In the genomic region with DNA sequence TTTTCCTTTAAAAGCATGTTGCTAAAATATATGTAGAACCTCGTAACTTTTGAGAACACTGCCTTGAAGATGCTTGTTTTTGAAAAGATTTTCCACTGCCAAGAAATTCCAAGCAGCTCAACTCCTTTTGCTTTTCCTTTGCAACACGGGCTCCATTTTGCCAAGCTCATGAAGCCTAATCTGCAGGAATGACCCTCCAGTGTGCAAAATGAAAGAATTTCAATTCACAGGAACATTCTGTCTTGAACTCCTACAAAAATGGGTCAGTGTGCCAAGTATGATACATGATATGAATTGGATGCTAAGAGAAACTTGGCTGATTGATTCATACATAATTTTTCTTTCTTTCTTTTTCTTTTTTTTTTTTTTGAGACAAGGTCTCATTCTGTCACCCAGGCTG, we compare ENCODE assay signal across 23 cellular contexts.
"Had no signal": no experiment of that assay in that cellular context is flagged by ENCODE, and none has a peak within 500 bp of the region (broad histone marks: within the 10 kb centered on the region; RNA-seq: fewer than 3 reads in every experiment).

No MANE protein-coding gene starts in this region.

- H3K4me1 Mint-ChIP-seq: activated CD4-positive, alpha-beta T cell treated with anti-CD3 and anti-CD28 coated beads, Interleukin-2, amount 10 ng/mL, durations not matched to agents 24 days and 14 days; activated naive CD4-positive, alpha-beta T cell treated with anti-CD3 and anti-CD28 coated beads, Interleukin-2, amount 50 U/mL, for 24 hours; activated naive CD8-positive, alpha-beta T cell treated with anti-CD3 and anti-CD28 coated beads, Interleukin-2, amount 10 ng/mL, durations not matched to agents 7 days and 5 days had no signal

- FAIRE-seq: bronchial epithelial cell, K562 had no signal

- H3K9me3 Mint-ChIP-seq: activated naive CD4-positive, alpha-beta T cell treated with anti-CD3 and anti-CD28 coated beads, Interleukin-2, amount 50 U/mL, for 24 hours; activated T-cell treated with anti-CD3 and anti-CD28 coated beads, Interleukin-2, amount 50 U/mL, for 24 hours; brain had no signal

- H3K27ac Mint-ChIP-seq: activated CD4-positive, alpha-beta T cell treated with anti-CD3 and anti-CD28 coated beads, Interleukin-2, amount 10 ng/mL, durations not matched to agents 24 days and 14 days; activated CD8-positive, alpha-beta T cell treated with anti-CD3 and anti-CD28 coated beads, Interleukin-2, amount 10 ng/mL, durations not matched to agents 7 days and 5 days; activated naive CD4-positive, alpha-beta T cell treated with anti-CD3 and anti-CD28 coated beads, Interleukin-2, amount 50 U/mL, for 24 hours; activated naive CD8-positive, alpha-beta T cell treated with anti-CD3 and anti-CD28 coated beads, Interleukin-2, amount 10 ng/mL, durations not matched to agents 7 days and 5 days; activated T-cell treated with anti-CD3 and anti-CD28 coated beads, Interleukin-2, amount 50 U/mL, for 24 hours; activated T-helper 2 cell treated with anti-CD3 and anti-CD28 coated beads, Interferon-gamma antibody, Interleukin-2, Interleukin-4, amounts not matched to agents 10 μg/mL and 5 μg/mL and 100 μg/mL, durations not matched to agents 14 hours and 24 hours and 36 hours; brain had no signal

- H3K36me3 ChIP-seq: SJCRH30 had no signal

- H3K27ac ChIP-seq: SJCRH30, SK-N-MC had no signal

- H3K27me3 ChIP-seq: SJCRH30 had no signal

- DNase-seq: activated CD4-positive, alpha-beta T cell treated with anti-CD3 and anti-CD28 coated beads, Interleukin-2, amount 10 ng/mL, durations not matched to agents 24 days and 14 days; activated CD4-positive, alpha-beta T cell treated with anti-CD3 and anti-CD28 coated beads, Interleukin-2, amount 50 U/mL, for 4 hours; activated CD8-positive, alpha-beta T cell treated with anti-CD3 and anti-CD28 coated beads, Interleukin-2, amount 10 ng/mL, durations not matched to agents 7 days and 5 days; activated gamma-delta T cell; activated naive CD4-positive, alpha-beta T cell treated with Interleukin-2 at 50 U/mL for 16 hours; activated naive CD8-positive, alpha-beta T cell treated with anti-CD3 and anti-CD28 coated beads, Interleukin-2, amount 10 ng/mL, durations not matched to agents 7 days and 5 days; activated T-cell treated with anti-CD3 and anti-CD28 coated beads, Interleukin-2, amount 50 U/mL, for 24 hours; anterior cingulate cortex; NCI-H1105; NCI-H1417 treated with DMSO at 0.1 percent for 48 hours; NCI-H187 treated with DMSO at 0.1 percent for 48 hours; NCI-H2081; NCI-H345; NCI-H524 treated with DMSO at 0.1 percent for 48 hours; SHP77; SJCRH30; T1000 had no signal

- H3K27me3 Mint-ChIP-seq: activated naive CD4-positive, alpha-beta T cell treated with anti-CD3 and anti-CD28 coated beads, Interleukin-2, amount 50 U/mL, for 24 hours; activated T-cell treated with anti-CD3 and anti-CD28 coated beads, Interleukin-2, amount 50 U/mL, for 24 hours; brain had no signal

- H3K4me3 ChIP-seq: K562, SJCRH30, SK-N-MC had no signal

- H3K9me3 ChIP-seq: SJCRH30 had no signal

- H3K4me1 ChIP-seq: SJCRH30 had no signal

- H3K4me3 Mint-ChIP-seq: activated CD4-positive, alpha-beta T cell treated with anti-CD3 and anti-CD28 coated beads, Interleukin-2, amount 10 ng/mL, durations not matched to agents 24 days and 14 days; activated CD8-positive, alpha-beta T cell treated with anti-CD3 and anti-CD28 coated beads, Interleukin-2, amount 10 ng/mL, durations not matched to agents 7 days and 5 days; activated naive CD4-positive, alpha-beta T cell treated with anti-CD3 and anti-CD28 coated beads, Interleukin-2, amount 50 U/mL, for 24 hours; activated naive CD8-positive, alpha-beta T cell treated with anti-CD3 and anti-CD28 coated beads, Interleukin-2, amount 10 ng/mL, durations not matched to agents 7 days and 5 days; activated T-cell treated with anti-CD3 and anti-CD28 coated beads, Interleukin-2, amount 50 U/mL, for 24 hours; brain had no signal
